ENCODE assay signal across 9 cellular contexts in the genomic region with DNA sequence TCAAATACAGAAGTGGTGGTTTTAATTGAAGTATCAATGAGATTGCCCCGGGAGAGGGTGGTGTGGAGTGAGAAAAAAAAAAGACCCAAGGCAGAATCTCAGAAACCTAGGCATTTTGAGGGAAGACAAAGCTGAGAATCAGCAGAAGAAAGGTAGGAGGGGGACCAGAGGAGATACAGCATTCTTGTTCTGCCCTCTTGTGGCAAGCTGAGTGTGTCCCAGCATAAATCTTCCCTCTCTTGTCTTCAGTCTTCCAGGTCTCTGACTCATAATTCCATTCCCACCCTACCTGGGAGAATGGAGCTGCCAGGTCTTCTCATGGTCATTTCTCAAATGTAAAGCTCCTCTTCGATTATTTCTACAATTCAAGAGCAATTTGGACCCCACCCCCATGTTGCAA. TPM values are rescaled to one million over a fixed set of nuclear protein-coding genes. Genes with fewer than 3 reads are reported as not detected.
DNase-seq lines count a peak whose midpoint lies in the region; ATAC-seq and TF ChIP-seq lines count a peak whose summit lies in the region.
"Had no signal": no experiment of that assay in that cellular context is flagged by ENCODE, and none has a peak within 500 bp of the region (broad histone marks: within the 10 kb centered on the region; RNA-seq: fewer than 3 reads in every experiment).

No MANE protein-coding gene starts in this region.

- peaks cover 14% of the 10 kb centered on the region for H3K79me2 ChIP-seq in mammary epithelial cell (ENCODE audit: insufficient read depth, low read length)

- no peak overlapping the region for H3K4me3 Mint-ChIP-seq in mesothelial cell of epicardium
- H3K4me3 Mint-ChIP-seq: T-helper 1 cell treated with Interleukin-12 subunit alpha and Interleukin-12 subunit beta and Interleukin-4 antibody, amounts not matched to agents 30 μg/mL and 1 μg/mL, for 36 hours had no signal

- 10% methylated on average over 2 of the region's 2 CpGs for WGBS in mammary epithelial cell (ENCODE audit: low coverage, missing lambda C conversion rate)

- H3K27me3 Mint-ChIP-seq in mesothelial cell of epicardium (ENCODE audit: low read depth): no peaks in the 10 kb centered on the region

- H3K4me2 ChIP-seq in mammary epithelial cell (ENCODE audit: insufficient read depth, low read depth, low read length): no peak overlapping the region

- no TSS peak for BruUV-seq in mammary epithelial cell (replicated peaks; lab: Mats Ljungman, UMichigan)

- in situ Hi-C loops in mammary epithelial cell (cut with MboI; ENCODE audit: low sequenced_read_pairs in 2 of 2): loop anchor here in 1 of 2 donors (25.0 kb wide), 1 partner anchor 223 kb away; no protein-coding TSS in a partner anchor

- H3K36me3 Mint-ChIP-seq in mesothelial cell of epicardium: peaks cover 24% of the 10 kb centered on the region

- H3K9me3 Mint-ChIP-seq in mesothelial cell of epicardium: peaks cover 40% of the 10 kb centered on the region

- H3K27ac ChIP-seq in mammary epithelial cell (ENCODE audit: insufficient read depth, low read depth, low read length): no peak overlapping the region

- ATAC-seq in GM19324 (IDR thresholded peaks at IDR 0.05; ENCODE audit: low FRiP score, unreplicated experiment): no peak

- H3K9ac ChIP-seq in mammary epithelial cell (ENCODE audit: insufficient read depth, low read length): no peak overlapping the region

- no peak overlapping the region for H3K27ac Mint-ChIP-seq in mesothelial cell of epicardium
- H3K27ac Mint-ChIP-seq: T-helper 1 cell treated with Interleukin-12 subunit alpha and Interleukin-12 subunit beta and Interleukin-4 antibody, amounts not matched to agents 30 μg/mL and 1 μg/mL, for 36 hours had no signal

- no peak overlapping the region for H2AFZ ChIP-seq in mammary epithelial cell (ENCODE audit: low read depth, low read length)

- no peak overlapping the region for H3K4me3 ChIP-seq in mammary epithelial cell (replicated peaks in 1 of 3; ENCODE audit: insufficient read depth in 1 of 3, low read depth in 2 of 3, low read length in 3 of 3)

- TF ChIP-seq CTCF in mammary epithelial cell (conservative IDR thresholded peaks at IDR 0.05 in 1 of 2, IDR thresholded peaks at IDR 0.05 in 1 of 2; ENCODE audit: extremely low read depth in 1 of 2, insufficient read depth in 1 of 2, low read depth in 1 of 2, low read length in 2 of 2) (peak; percentile 34 to 59), mesothelial cell of epicardium (IDR thresholded peaks at IDR 0.05; ENCODE audit: unreplicated experiment) (peak; percentile 15)

- no peaks in the 10 kb centered on the region for H3K27me3 ChIP-seq in mammary epithelial cell (ENCODE audit: insufficient read depth, low read length)

- intact Hi-C loops in mammary epithelial cell (cut with micrococcal nuclease): loop anchor here (1.0 to 2.0 kb wide), 3 partner anchors 219 to 372 kb away; no protein-coding TSS in a partner anchor

- dilution Hi-C loops in mammary epithelial cell (cut with HindIII; ENCODE audit: low sequenced_read_pairs): no loop called here

- no peaks in the 10 kb centered on the region for H3K4me1 Mint-ChIP-seq in mesothelial cell of epicardium

- H3K9me3 ChIP-seq in mammary epithelial cell (replicated peaks; ENCODE audit: insufficient read depth, low read length): peaks cover 25% of the 10 kb centered on the region

- peak; percentile 51 for DNase-seq in DMS 273 (lab: John Stamatoyannopoulos, UW; ENCODE audit: unreplicated experiment)
- DNase-seq in DMS 273 treated with DMSO at 0.1 percent for 48 hours (lab: John Stamatoyannopoulos, UW): no peak
- DNase-seq in NCI-H1105 treated with DMSO at 0.1 percent for 48 hours (lab: John Stamatoyannopoulos, UW): peak; percentile 40
- DNase-seq in mammary epithelial cell: peak; percentile 38
- DNase-seq in mesothelial cell of epicardium (ENCODE audit: low spot score in 2 of 2, unreplicated experiment in 2 of 2): no peak
- DNase-seq in HK-2 (ENCODE audit: unreplicated experiment): no peak
- no peak for DNase-seq in kidney glomerular epithelial cell (lab: John Stamatoyannopoulos, UW)

- CTCF ChIA-PET in mammary epithelial cell (lab: Charles Lee; ENCODE audit: low non-redundant PET): interaction anchor here (0.6 to 1.2 kb wide), 3 partner anchors 219 to 401 kb away, joined by 3 to 12 read pairs (median 4); no protein-coding TSS in a partner anchor

- no peaks in the 10 kb centered on the region for H3K36me3 ChIP-seq in mammary epithelial cell (ENCODE audit: insufficient read depth, low read length)

- H4K20me1 ChIP-seq in mammary epithelial cell (ENCODE audit: insufficient read depth, low read length): no peaks in the 10 kb centered on the region

- H3K4me1 ChIP-seq in mammary epithelial cell (ENCODE audit: insufficient read depth, low read length): no peaks in the 10 kb centered on the region

RNA-seq across cellular contexts. Expression of gene MAGED1, which starts 32.7 kb away (rescaled TPM):
- total RNA-seq in mammary epithelial cell (100 to 1,000 TPM; 107 to 135 TPM), mesothelial cell of epicardium (354 to 374 TPM (median 363 TPM) in 3 replicates)
- polyA plus RNA-seq in mammary epithelial cell: 80.6 TPM
- 247 TPM for polyA minus RNA-seq in mammary epithelial cell

Comparison
In these comparisons a context has a peak if more than half of its experiments do, and no peak if none do; other contexts are left out.
1. DNase-seq: peak in DMS 273 (single experiment), NCI-H1105 treated with DMSO at 0.1 percent for 48 hours (single experiment) and mammary epithelial cell (single experiment); none in DMS 273 treated with DMSO at 0.1 percent for 48 hours (single experiment), mesothelial cell of epicardium (0 of 2), HK-2 (single experiment) and kidney glomerular epithelial cell (single experiment).